ENCODE assay signal across 18 cellular contexts in genomic region chr17:7222093-7222971, GRCh38. TPM values are rescaled to one million over a fixed set of nuclear protein-coding genes. Genes with fewer than 3 reads are reported as not detected.
A peak's percentile ranks its signal among the peaks of the same experiment; 100 is the strongest.
DNase-seq lines count a peak whose midpoint lies in the region; ATAC-seq, FAIRE-seq and TF ChIP-seq lines count a peak whose summit lies in the region.
"Had no signal": no experiment of that assay in that cellular context is flagged by ENCODE, and none has a peak within 500 bp of the region (broad histone marks: within the 10 kb centered on the region; RNA-seq: fewer than 3 reads in every experiment).

No MANE protein-coding gene starts in this region.

- H3K27me3 Mint-ChIP-seq in GM23338 (ENCODE audit: insufficient read depth, low read depth, poor library complexity) (peaks cover 50% of the 10 kb centered on the region), astrocyte (ENCODE audit: low read depth, unreplicated experiment) (no peaks in the 10 kb centered on the region), nephron (ENCODE audit: low read depth) (peaks cover 4% of the 10 kb centered on the region)
- H3K27me3 Mint-ChIP-seq: activated naive CD8-positive, alpha-beta T cell had no signal

- no peaks in the 10 kb centered on the region for H3K9me2 ChIP-seq in GM23338 (ENCODE audit: insufficient read depth)

- H3K36me3 Mint-ChIP-seq in GM23338 (ENCODE audit: low read depth) (peaks cover 63% of the 10 kb centered on the region), astrocyte (ENCODE audit: low read depth, unreplicated experiment) (peaks cover 23% of the 10 kb centered on the region), nephron (ENCODE audit: low read depth) (peaks cover 22% of the 10 kb centered on the region)

- H3F3A ChIP-seq in GM23338 (replicated peaks; ENCODE audit: low read depth): peaks cover 19% of the 10 kb centered on the region

- ATAC-seq in GM23338: no peak
- ATAC-seq in GM18858 (IDR thresholded peaks at IDR 0.05; ENCODE audit: unreplicated experiment): no peak
- ATAC-seq: heart left ventricle, lower lobe of right lung had no signal

- H3K27me3 ChIP-seq in GM23338 (ENCODE audit: insufficient read depth) (no peaks in the 10 kb centered on the region), astrocyte (ENCODE audit: insufficient read depth, low read length) (no peaks in the 10 kb centered on the region)
- H3K27me3 ChIP-seq: heart left ventricle had no signal

- H3K79me2 ChIP-seq in GM23338 (replicated peaks; ENCODE audit: insufficient read depth): no peaks in the 10 kb centered on the region; the same call in 1 of the 2 replicates
- H3K79me2 ChIP-seq in astrocyte (ENCODE audit: insufficient read depth, low read length): peaks cover 34% of the 10 kb centered on the region

- no peak for TF ChIP-seq CTCF in C4-2B (conservative IDR thresholded peaks at IDR 0.05)
- TF ChIP-seq CTCF in GM23338 (conservative IDR thresholded peaks at IDR 0.05; ENCODE audit: low read depth in 2 of 2): no peak
- no peak for TF ChIP-seq CTCF in astrocyte (IDR thresholded peaks at IDR 0.05; ENCODE audit: insufficient read depth, low read depth, low read length)
- no peak for TF ChIP-seq CTCF in nephron (IDR thresholded peaks at IDR 0.05; ENCODE audit: unreplicated experiment in 3 of 3)

- peaks cover 27% of the 10 kb centered on the region for H4K20me1 ChIP-seq in GM23338 (replicated peaks; ENCODE audit: insufficient read depth)
- peaks cover 54% of the 10 kb centered on the region for H4K20me1 ChIP-seq in astrocyte (ENCODE audit: insufficient read depth, low read length)

- H3K4me3 Mint-ChIP-seq in GM23338 (no peak overlapping the region), astrocyte (ENCODE audit: unreplicated experiment) (peak overlapping the region; percentile 14), nephron (peak overlapping the region; percentile 89 to 97 (median 93))
- H3K4me3 Mint-ChIP-seq: activated naive CD8-positive, alpha-beta T cell had no signal

- no peak overlapping the region for H3K27ac Mint-ChIP-seq in GM23338
- no peak overlapping the region for H3K27ac Mint-ChIP-seq in astrocyte (ENCODE audit: unreplicated experiment)
- peak overlapping the region in 2 of 3 experiments; percentile 18 to 96 for H3K27ac Mint-ChIP-seq in nephron
- H3K27ac Mint-ChIP-seq: activated naive CD8-positive, alpha-beta T cell had no signal

- H3K27ac ChIP-seq in C4-2B (peak overlapping the region; percentile 100), GM23338 (ENCODE audit: low read depth) (no peak overlapping the region), astrocyte (ENCODE audit: low read depth, low read length) (no peak overlapping the region)

- no peaks in the 10 kb centered on the region for H3K9me3 ChIP-seq in astrocyte (ENCODE audit: insufficient read depth, low read depth, low read length)
- H3K9me3 ChIP-seq: heart left ventricle, lower lobe of right lung had no signal

- no peak for DNase-seq in GM23338 (ENCODE audit: low spot score)
- DNase-seq in astrocyte (ENCODE audit: low read depth): no peak
- no peak for DNase-seq in AML-193 (lab: John Stamatoyannopoulos, UW)
- no peak for DNase-seq in urothelium cell line (ENCODE audit: low spot score)
- no peak for DNase-seq in HCEC 1CT
- DNase-seq: activated CD4-positive, alpha-beta T cell treated with anti-CD3 and anti-CD28 coated beads, Interleukin-2, amount 50 U/mL, for 1 hour; COR-L47; effector memory CD4-positive, alpha-beta T cell; KG1; lower lobe of right lung; NCI-H187 treated with DMSO at 0.1 percent for 48 hours; NK-92 treated with Interleukin-12 subunit alpha and Interleukin-12 subunit beta, amount 100 ng/mL, for 24 hours; stimulated activated CD4-positive, alpha-beta T cell treated with anti-CD3 and anti-CD28 coated beads, Interleukin-4, amount 100 ng/mL, for 1 hour had no signal

- H3K9ac ChIP-seq in astrocyte (ENCODE audit: low read length): no peak overlapping the region

- H3K4me1 Mint-ChIP-seq in GM23338: peaks cover 33% of the 10 kb centered on the region
- peaks cover 24% of the 10 kb centered on the region for H3K4me1 Mint-ChIP-seq in astrocyte (ENCODE audit: low read depth, unreplicated experiment)
- peaks cover 43% of the 10 kb centered on the region for H3K4me1 Mint-ChIP-seq in nephron

- H3K9me3 Mint-ChIP-seq in GM23338 (no peaks in the 10 kb centered on the region; the same call in 1 of the 3 replicates), astrocyte (ENCODE audit: unreplicated experiment) (no peaks in the 10 kb centered on the region), nephron (no peaks in the 10 kb centered on the region)

- no peak for FAIRE-seq in astrocyte (lab: Jason Lieb, UNC)
- no peak for FAIRE-seq in urothelium cell line (lab: Jason Lieb, UNC)

- H3K4me2 ChIP-seq in GM23338 (no peak overlapping the region), astrocyte (ENCODE audit: low read length) (no peak overlapping the region)

- H2AFZ ChIP-seq in GM23338 (no peak overlapping the region), astrocyte (ENCODE audit: low read depth, low read length) (no peak overlapping the region)

- no peak overlapping the region for H3K4me3 ChIP-seq in GM23338
- no peak overlapping the region for H3K4me3 ChIP-seq in astrocyte (ENCODE audit: insufficient read depth, low read depth, low read length)
- H3K4me3 ChIP-seq: lower lobe of right lung had no signal

- peaks cover 11% of the 10 kb centered on the region; the same call in 1 of the 2 replicates for H3K36me3 ChIP-seq in GM23338 (ENCODE audit: insufficient read depth)
- H3K36me3 ChIP-seq in astrocyte (ENCODE audit: insufficient read depth, low read length): peaks cover 13% of the 10 kb centered on the region

- H3K4me1 ChIP-seq in GM23338 (ENCODE audit: insufficient read depth) (peaks cover 28% of the 10 kb centered on the region), astrocyte (ENCODE audit: insufficient read depth, low read length) (peaks cover 23% of the 10 kb centered on the region)

TF ChIP-seq in GM23338, 12 proteins besides CTCF, POLR2A, EP300 and RAD21:
- TF ChIP-seq JUNB (IDR thresholded peaks at IDR 0.05; ENCODE audit: unreplicated experiment) (no peak), POLR2AphosphoS5 (IDR thresholded peaks at IDR 0.05; ENCODE audit: low read depth) (0 out of 2 replicates have a peak, but pooled peaks have one; percentile 18), ZNF114 (CRISPR knock-in tag; IDR thresholded peaks at IDR 0.05) (no peak), CREB1 (CRISPR knock-in tag; IDR thresholded peaks at IDR 0.05; ENCODE audit: low read depth) (no peak)

RNA-seq across cellular contexts. Expression of gene ACADVL, which starts 2.6 kb away (rescaled TPM):
- total RNA-seq in GM23338 (2014; rRNA removed; shearing (Covaris generic)): 108 and 152 TPM in 2 replicates
- polyA plus RNA-seq in GM23338 (2016; fragmentation: Nextera tagmentation; extraction: Ambion mirVana): 139 and 156 TPM in 2 replicates
- 354 and 399 TPM in 2 replicates for total RNA-seq in astrocyte

RNA-seq across cellular contexts. Expression of gene DLG4, which starts 2.7 kb away (rescaled TPM):
- 28.7 and 31.0 TPM in 2 replicates for total RNA-seq in GM23338 (2014; rRNA removed; shearing (Covaris generic))
- 7.7 and 11.1 TPM in 2 replicates for polyA plus RNA-seq in GM23338 (2016; fragmentation: Nextera tagmentation; extraction: Ambion mirVana)
- 45.6 and 48.0 TPM in 2 replicates for total RNA-seq in astrocyte

RNA-seq across cellular contexts. Expression of gene DVL2, which starts 12.0 kb away (rescaled TPM):
- 53.9 and 80.6 TPM in 2 replicates for total RNA-seq in GM23338 (2014; rRNA removed; shearing (Covaris generic))
- 17.6 and 19.7 TPM in 2 replicates for polyA plus RNA-seq in GM23338 (2016; fragmentation: Nextera tagmentation; extraction: Ambion mirVana)
- total RNA-seq in astrocyte: 30.2 and 34.4 TPM in 2 replicates

RNA-seq across cellular contexts. Expression of gene PHF23, which starts 16.9 kb away (rescaled TPM):
- total RNA-seq in GM23338 (2014; rRNA removed; shearing (Covaris generic)): 33.2 and 51.0 TPM in 2 replicates
- polyA plus RNA-seq in GM23338 (2016; fragmentation: Nextera tagmentation; extraction: Ambion mirVana): 35.4 and 36.6 TPM in 2 replicates
- 78.0 and 89.5 TPM in 2 replicates for total RNA-seq in astrocyte

RNA-seq across cellular contexts. Expression of gene GABARAP, which starts 19.9 kb away (rescaled TPM):
- total RNA-seq in GM23338 (2014; rRNA removed; shearing (Covaris generic)): 88.8 and 128 TPM in 2 replicates
- 497 and 520 TPM in 2 replicates for polyA plus RNA-seq in GM23338 (2016; fragmentation: Nextera tagmentation; extraction: Ambion mirVana)
- 434 and 454 TPM in 2 replicates for total RNA-seq in astrocyte

Comparison
In these comparisons a context has a peak if more than half of its experiments do, and no peak if none do; other contexts are left out.
1. H3K27ac Mint-ChIP-seq: peak in nephron (2 of 3); none in GM23338 (single experiment) and astrocyte (single experiment).